ENCODE assay signal across 3 cellular contexts in genomic region chr13:27621116-27621365, GRCh38.
TF ChIP-seq lines count a peak whose summit lies in the region.

No MANE protein-coding gene starts in this region.

TF ChIP-seq in IMR-90, 13 proteins besides CTCF, POLR2A, EP300 and RAD21:
- TF ChIP-seq MAZ (IDR thresholded peaks at IDR 0.05; ENCODE audit: borderline replicate concordance, low read depth, low read length) (no peak), FOS (IDR thresholded peaks at IDR 0.05; ENCODE audit: low read depth, low read length) (no peak), ELK1 (IDR thresholded peaks at IDR 0.05; ENCODE audit: borderline replicate concordance, low read depth, low read length) (no peak), SMC3 (IDR thresholded peaks at IDR 0.05; ENCODE audit: low read depth, low read length) (no peak), MAFK (IDR thresholded peaks at IDR 0.05; ENCODE audit: low read depth, low read length) (no peak), USF2 (IDR thresholded peaks at IDR 0.05; ENCODE audit: low read depth, low read length) (no peak), RCOR1 (IDR thresholded peaks at IDR 0.05; ENCODE audit: insufficient replicate concordance, low read length) (no peak), CHD1 (IDR thresholded peaks at IDR 0.05; ENCODE audit: low read depth, low read length) (no peak), NFE2L2 (IDR thresholded peaks at IDR 0.05; ENCODE audit: low read depth, low read length) (no peak)

TF ChIP-seq in K562, 482 proteins besides CTCF, POLR2A, EP300 and RAD21:
- TF ChIP-seq GTF2E2 (tag; IDR thresholded peaks at IDR 0.05) = 0 out of 2 replicates have a peak, but pooled peaks have one; percentile 24
- 0 out of 2 replicates have a peak, but pooled peaks have one; percentile 7 for TF ChIP-seq BCOR (IDR thresholded peaks at IDR 0.05)
- TF ChIP-seq MTA1 (IDR thresholded peaks at IDR 0.05; ENCODE audit: borderline replicate concordance) = no peak
- TF ChIP-seq BMI1 (IDR thresholded peaks at IDR 0.05; ENCODE audit: low read length) = no peak
- no peak for TF ChIP-seq MEIS2 (IDR thresholded peaks at IDR 0.05; ENCODE audit: partially characterized antibody)
- no peak for TF ChIP-seq COPS2 (conservative IDR thresholded peaks at IDR 0.05)
- TF ChIP-seq CREB3L1 (IDR thresholded peaks at IDR 0.05; ENCODE audit: borderline replicate concordance, low read depth) = no peak
- TF ChIP-seq ZBTB12 (CRISPR knock-in tag; IDR thresholded peaks at IDR 0.05) = no peak
- TF ChIP-seq E2F6 (IDR thresholded peaks at IDR 0.05; ENCODE audit: borderline replicate concordance in 1 of 2, extremely low read depth in 1 of 2, insufficient read depth in 1 of 2, insufficient read length in 1 of 2, low read depth in 1 of 2, low read length in 1 of 2, poor library complexity in 1 of 2, severe bottlenecking in 1 of 2) = peak in 1 of 2 experiments; percentile 10
- TF ChIP-seq MNT (conservative IDR thresholded peaks at IDR 0.05) = 0 out of 4 replicates have a peak, but pooled peaks of 1 of the 2 experiments have one; percentile 6
- TF ChIP-seq LCOR (CRISPR knock-in tag; IDR thresholded peaks at IDR 0.05) = 0 out of 2 replicates have a peak, but pooled peaks have one; percentile 31
- TF ChIP-seq GTF2A2 (tag; IDR thresholded peaks at IDR 0.05) = no peak

TF ChIP-seq in GM12891, 5 proteins besides CTCF, POLR2A, EP300 and RAD21:
- no peak for TF ChIP-seq PAX5 (IDR thresholded peaks at IDR 0.05; ENCODE audit: insufficient read depth, low read length, severe bottlenecking)
- TF ChIP-seq SPI1 (IDR thresholded peaks at IDR 0.05; ENCODE audit: low read depth, low read length) = no peak
- no peak for TF ChIP-seq POLR2AphosphoS5 (IDR thresholded peaks at IDR 0.05; ENCODE audit: low read depth, low read length)
- no peak for TF ChIP-seq TAF1 (IDR thresholded peaks at IDR 0.05; ENCODE audit: low read depth, low read length)
- no peak for TF ChIP-seq POU2F2 (IDR thresholded peaks at IDR 0.05; ENCODE audit: low read depth, low read length)
